25 cellular contexts compared by ENCODE assay signal in genomic region chr9:85339337-85339736, GRCh38.
"Had no signal": no experiment of that assay in that cellular context is flagged by ENCODE, and none has a peak within 500 bp of the region (broad histone marks: within the 10 kb centered on the region; RNA-seq: fewer than 3 reads in every experiment).

No MANE protein-coding gene starts in this region.

- H3K4me3 ChIP-seq: dorsolateral prefrontal cortex, gastroesophageal sphincter, heart left ventricle, hepatocyte, lung, mucosa of descending colon, pancreas, smooth muscle cell, suprapubic skin, transverse colon, upper lobe of right lung, uterus had no signal

- DNase-seq: dorsolateral prefrontal cortex; effector CD4-positive, alpha-beta T cell; heart left ventricle; kidney; mucosa of descending colon; naive B cell; pancreas; stimulated activated CD4-positive, alpha-beta T cell treated with anti-CD3 and anti-CD28 coated beads, Interleukin-12 subunit alpha, Interleukin-12 subunit beta, amount 100 ng/mL, for 4 hours; stimulated activated CD4-positive, alpha-beta T cell treated with anti-CD3 and anti-CD28 coated beads, Interleukin-1b, Interleukin-23, amount 100 ng/mL, for 48 hours; stimulated activated CD4-positive, alpha-beta T cell treated with anti-CD3 and anti-CD28 coated beads, Interleukin-4, amount 100 ng/mL, for 1 hour; stimulated activated CD8-positive, alpha-beta memory T cell treated with anti-CD3 and anti-CD28 coated beads, Interleukin-4, amount 100 ng/mL, for 48 hours; stimulated activated naive CD4-positive, alpha-beta T cell; stimulated activated naive CD8-positive, alpha-beta T cell treated with anti-CD3 and anti-CD28 coated beads, Interleukin-15, amount 100 ng/mL, for 72 hours; transverse colon; upper lobe of right lung; uterus had no signal

- ATAC-seq: esophagus mucosa; foreskin keratinocyte; gastroesophageal sphincter; heart left ventricle; mucosa of descending colon; natural killer cell treated with Interleukin-12 subunit alpha and Interleukin-12 subunit beta and Interleukin-15 and Interleukin-18, amount 100 ng/mL, for 72 hours; pancreas; sciatic nerve; stimulated activated naive CD8-positive, alpha-beta T cell treated with anti-CD3 and anti-CD28 coated beads, Interleukin-15, amount 100 ng/mL, for 72 hours; upper lobe of right lung had no signal
